8 cellular contexts compared by ENCODE assay signal in the genomic region with DNA sequence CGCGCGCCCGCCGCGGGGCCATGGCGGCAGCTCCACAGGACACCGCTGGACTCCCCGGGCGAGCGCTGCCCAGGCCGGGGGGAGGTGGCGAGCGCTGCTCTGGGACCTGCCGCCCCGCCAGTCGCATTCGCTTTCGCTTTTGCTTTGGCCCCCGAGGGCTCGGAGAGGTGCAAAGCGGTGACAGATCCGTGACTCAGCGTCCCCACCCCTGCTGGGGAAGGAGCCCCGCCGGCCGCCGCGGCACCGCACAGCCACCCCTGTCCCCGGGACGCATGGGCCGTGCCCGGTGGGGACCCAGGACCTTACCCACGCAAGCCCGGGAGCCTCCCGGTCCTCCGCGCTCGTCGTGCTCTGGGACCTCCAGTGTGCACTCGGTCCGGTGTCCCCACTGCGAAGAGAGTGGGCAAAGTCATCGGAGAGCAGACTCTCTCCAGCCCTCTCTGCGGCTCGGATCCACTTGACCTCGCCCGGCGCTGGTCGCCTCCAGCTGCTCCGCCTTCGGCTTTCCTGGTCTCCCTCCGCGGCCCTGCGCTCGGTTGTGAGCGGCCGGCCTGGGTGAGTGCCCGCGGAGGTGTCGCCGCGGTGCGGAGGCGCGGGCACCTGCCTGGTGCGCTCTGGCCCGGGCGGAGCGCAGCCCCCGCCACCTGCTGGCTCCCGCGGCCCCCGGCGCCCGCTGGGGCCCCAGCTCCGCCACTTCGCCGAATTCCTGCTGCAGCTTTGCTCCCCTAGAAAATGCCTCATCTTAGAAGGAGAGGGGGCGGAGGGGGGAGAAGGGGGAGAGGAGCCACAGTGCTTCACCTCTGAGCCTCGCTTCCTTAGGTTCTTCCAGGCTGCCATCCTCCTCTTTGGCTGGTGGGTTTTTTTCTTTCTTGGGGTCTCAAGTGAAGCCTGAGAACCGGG. TPM values are rescaled to one million over a fixed set of nuclear protein-coding genes. Genes with fewer than 3 reads are reported as not detected.
DNase-seq lines count a peak whose midpoint lies in the region; ATAC-seq and TF ChIP-seq lines count a peak whose summit lies in the region.

A gene with protein sequence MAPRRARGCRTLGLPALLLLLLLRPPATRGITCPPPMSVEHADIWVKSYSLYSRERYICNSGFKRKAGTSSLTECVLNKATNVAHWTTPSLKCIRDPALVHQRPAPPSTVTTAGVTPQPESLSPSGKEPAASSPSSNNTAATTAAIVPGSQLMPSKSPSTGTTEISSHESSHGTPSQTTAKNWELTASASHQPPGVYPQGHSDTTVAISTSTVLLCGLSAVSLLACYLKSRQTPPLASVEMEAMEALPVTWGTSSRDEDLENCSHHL (minus strand): TSS at position 73 of the 900 bp plus-strand sequence. CDS start 51 bp downstream, at position 22.

- H2AFZ ChIP-seq in SK-N-SH (ENCODE audit: low read depth), result peak within 1 kb of the TSS; percentile 88

- H3K4me1 Mint-ChIP-seq in CD4-positive, CD25-positive, alpha-beta regulatory T cell, result peaks cover 16 to 41% (median 25%) of the 10 kb centered on the region in 4 donors

- peaks cover 5% of the 10 kb centered on the region for H3K27me3 Mint-ChIP-seq in CD4-positive, CD25-positive, alpha-beta regulatory T cell

- H3K4me2 ChIP-seq in SK-N-SH, result peak within 1 kb of the TSS; percentile 89

- TF ChIP-seq EP300 in SK-N-SH (IDR thresholded peaks at IDR 0.05; ENCODE audit: borderline replicate concordance in 1 of 2, low read depth in 1 of 2, low read length in 1 of 2), result no peak

- H3K27ac Mint-ChIP-seq in CD4-positive, CD25-positive, alpha-beta regulatory T cell, result peak within 1 kb of the TSS; percentile 96 to 98 (median 97)

- H3K4me3 ChIP-seq in CD4-positive, CD25-positive, alpha-beta regulatory T cell (ENCODE audit: low read depth, low read length), result peak within 1 kb of the TSS; percentile 89
- peak within 1 kb of the TSS; percentile 67 to 75 for H3K4me3 ChIP-seq in SK-N-SH (ENCODE audit: low read depth in 2 of 2, low read length in 1 of 2)
- H3K4me3 ChIP-seq in urinary bladder (ENCODE audit: low read depth, low read length), result peak within 1 kb of the TSS; percentile 91

- no peaks in the 10 kb centered on the region for H3K36me3 ChIP-seq in CD4-positive, CD25-positive, alpha-beta regulatory T cell (ENCODE audit: control insufficient read depth, insufficient read depth, low read length)
- H3K36me3 ChIP-seq in SK-N-SH (replicated peaks in 1 of 2; ENCODE audit: control insufficient read depth in 1 of 2, insufficient read depth in 2 of 2, low read length in 1 of 2) (no peaks in the 10 kb centered on the region), urinary bladder (ENCODE audit: insufficient read depth) (no peaks in the 10 kb centered on the region)

- H3F3A ChIP-seq in SK-N-SH (replicated peaks; ENCODE audit: insufficient read depth), result peaks cover 10% of the 10 kb centered on the region

- peak within 1 kb of the TSS; percentile 89 for H3K27ac ChIP-seq in CD4-positive, CD25-positive, alpha-beta regulatory T cell (ENCODE audit: insufficient read depth, low read length, poor library complexity, severe bottlenecking)
- peak within 1 kb of the TSS in 1 of 2 experiments; percentile 33; a peak in 1 of 4 replicates for H3K27ac ChIP-seq in SK-N-SH (ENCODE audit: low read depth in 2 of 2, low read length in 1 of 2)
- H3K27ac ChIP-seq in urinary bladder (ENCODE audit: low read depth), result peak within 1 kb of the TSS; percentile 93

- DNase-seq in CD4-positive, CD25-positive, alpha-beta regulatory T cell, result peak; percentile 79 to 93 (median 82)
- peak; percentile 75 for DNase-seq in SK-N-SH
- peak; percentile 91 for DNase-seq in activated naive CD4-positive, alpha-beta T cell treated with anti-CD3 and anti-CD28 coated beads, Interleukin-2, amount 50 U/mL, for 16 hours
- DNase-seq in Right ventricle myocardium inferior (ENCODE audit: missing footprints), result peak; percentile 87
- DNase-seq in posterior vena cava (ENCODE audit: low spot score), result peak; percentile 94

- peak; percentile 84 to 87 for ATAC-seq in CD4-positive, CD25-positive, alpha-beta regulatory T cell (ENCODE audit: low read depth in 2 of 2)
- peak; percentile 65 for ATAC-seq in GM19351 (IDR thresholded peaks at IDR 0.05; ENCODE audit: unreplicated experiment)
- ATAC-seq in HG03460 (IDR thresholded peaks at IDR 0.05; ENCODE audit: unreplicated experiment), result peak; percentile 55
- peak; percentile 65 for ATAC-seq in Right ventricle myocardium inferior

- CTCF ChIA-PET in SK-N-SH (lab: Yijun Ruan, JAX), result interaction anchor here (1.0 kb wide), 1 partner anchor 234 kb away, joined by 3 read pairs; no protein-coding TSS in a partner anchor

- no peaks in the 10 kb centered on the region for H4K20me1 ChIP-seq in SK-N-SH (ENCODE audit: insufficient read depth)

- H3K27me3 ChIP-seq in CD4-positive, CD25-positive, alpha-beta regulatory T cell (ENCODE audit: control insufficient read depth, insufficient read depth, low read length), result no peaks in the 10 kb centered on the region
- H3K27me3 ChIP-seq in SK-N-SH (ENCODE audit: insufficient read depth), result peaks cover 8% of the 10 kb centered on the region; the same call in 1 of the 2 replicates

- no peaks in the 10 kb centered on the region for H3K9me2 ChIP-seq in SK-N-SH

- peak within 1 kb of the TSS; percentile 96 to 99 (median 98) for H3K4me3 Mint-ChIP-seq in CD4-positive, CD25-positive, alpha-beta regulatory T cell

- H3K9me3 ChIP-seq in CD4-positive, CD25-positive, alpha-beta regulatory T cell (ENCODE audit: control insufficient read depth in 2 of 2, low read length in 2 of 2), result no peaks in the 10 kb centered on the region
- no peaks in the 10 kb centered on the region; the same call in 1 of the 2 replicates for H3K9me3 ChIP-seq in SK-N-SH

- no peak for TF ChIP-seq CTCF in SK-N-SH (IDR thresholded peaks at IDR 0.05)

- no peaks in the 10 kb centered on the region for H3K9me3 Mint-ChIP-seq in CD4-positive, CD25-positive, alpha-beta regulatory T cell

- peaks cover 37% of the 10 kb centered on the region for H3K4me1 ChIP-seq in CD4-positive, CD25-positive, alpha-beta regulatory T cell (ENCODE audit: control insufficient read depth, insufficient read depth, low read length, poor library complexity, severe bottlenecking)
- H3K4me1 ChIP-seq in SK-N-SH (ENCODE audit: control insufficient read depth in 1 of 2, insufficient read depth in 2 of 2, low read depth in 1 of 2, low read length in 1 of 2) (no peaks in the 10 kb centered on the region; a peak in 1 of 4 replicates), urinary bladder (ENCODE audit: insufficient read depth) (no peaks in the 10 kb centered on the region)

- H3K79me2 ChIP-seq in SK-N-SH (ENCODE audit: insufficient read depth), result no peaks in the 10 kb centered on the region

- no peaks in the 10 kb centered on the region for H3K36me3 Mint-ChIP-seq in CD4-positive, CD25-positive, alpha-beta regulatory T cell

- no peak for TF ChIP-seq RAD21 in SK-N-SH (IDR thresholded peaks at IDR 0.05; ENCODE audit: low read length)

- H3K9ac ChIP-seq in SK-N-SH, result peak within 1 kb of the TSS; percentile 48; the same call in 1 of the 2 replicates

- 3% methylated on average over 7 of the region's 83 CpGs for WGBS in SK-N-SH (ENCODE audit: low lambda C conversion rate)
- WGBS in urinary bladder, result under 1% methylated on average over 83 of the region's 83 CpGs

- intact Hi-C loops in Right ventricle myocardium inferior (cut with DNase I) (loop anchor here (2.0 to 10.0 kb wide), 3 partner anchors 33 to 107 kb away; a partner anchor contains a TSS), posterior vena cava (cut with DNase I) (no loop called here)

- POLR2A ChIA-PET in SK-N-SH (lab: Yijun Ruan, JAX), result no interaction called here

TF ChIP-seq in SK-N-SH, 30 proteins besides CTCF, POLR2A, EP300 and RAD21 (continues in another document):
- TF ChIP-seq RXRA (IDR thresholded peaks at IDR 0.05; ENCODE audit: borderline replicate concordance, low read depth) (no peak), ELF1 (IDR thresholded peaks at IDR 0.05) (no peak), SMC3 (IDR thresholded peaks at IDR 0.05; ENCODE audit: low read depth, low read length) (no peak), EZH2phosphoT487 (IDR thresholded peaks at IDR 0.05; ENCODE audit: borderline replicate concordance, low read depth) (no peak), NRF1 (IDR thresholded peaks at IDR 0.05; ENCODE audit: low read depth, low read length) (no peak), NFIC (IDR thresholded peaks at IDR 0.05; ENCODE audit: borderline replicate concordance) (no peak)
- TF ChIP-seq, protein P1, sequence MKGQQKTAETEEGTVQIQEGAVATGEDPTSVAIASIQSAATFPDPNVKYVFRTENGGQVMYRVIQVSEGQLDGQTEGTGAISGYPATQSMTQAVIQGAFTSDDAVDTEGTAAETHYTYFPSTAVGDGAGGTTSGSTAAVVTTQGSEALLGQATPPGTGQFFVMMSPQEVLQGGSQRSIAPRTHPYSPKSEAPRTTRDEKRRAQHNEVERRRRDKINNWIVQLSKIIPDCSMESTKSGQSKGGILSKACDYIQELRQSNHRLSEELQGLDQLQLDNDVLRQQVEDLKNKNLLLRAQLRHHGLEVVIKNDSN (IDR thresholded peaks at IDR 0.05; ENCODE audit: borderline replicate concordance, low read depth), result no peak
- TF ChIP-seq, protein P2, sequence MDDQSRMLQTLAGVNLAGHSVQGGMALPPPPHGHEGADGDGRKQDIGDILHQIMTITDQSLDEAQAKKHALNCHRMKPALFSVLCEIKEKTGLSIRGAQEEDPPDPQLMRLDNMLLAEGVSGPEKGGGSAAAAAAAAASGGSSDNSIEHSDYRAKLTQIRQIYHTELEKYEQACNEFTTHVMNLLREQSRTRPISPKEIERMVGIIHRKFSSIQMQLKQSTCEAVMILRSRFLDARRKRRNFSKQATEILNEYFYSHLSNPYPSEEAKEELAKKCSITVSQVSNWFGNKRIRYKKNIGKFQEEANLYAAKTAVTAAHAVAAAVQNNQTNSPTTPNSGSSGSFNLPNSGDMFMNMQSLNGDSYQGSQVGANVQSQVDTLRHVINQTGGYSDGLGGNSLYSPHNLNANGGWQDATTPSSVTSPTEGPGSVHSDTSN (IDR thresholded peaks at IDR 0.05), result no peak
- TF ChIP-seq, protein P3, sequence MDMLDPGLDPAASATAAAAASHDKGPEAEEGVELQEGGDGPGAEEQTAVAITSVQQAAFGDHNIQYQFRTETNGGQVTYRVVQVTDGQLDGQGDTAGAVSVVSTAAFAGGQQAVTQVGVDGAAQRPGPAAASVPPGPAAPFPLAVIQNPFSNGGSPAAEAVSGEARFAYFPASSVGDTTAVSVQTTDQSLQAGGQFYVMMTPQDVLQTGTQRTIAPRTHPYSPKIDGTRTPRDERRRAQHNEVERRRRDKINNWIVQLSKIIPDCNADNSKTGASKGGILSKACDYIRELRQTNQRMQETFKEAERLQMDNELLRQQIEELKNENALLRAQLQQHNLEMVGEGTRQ (IDR thresholded peaks at IDR 0.05; ENCODE audit: borderline replicate concordance, low read depth, low read length), result no peak

RNA-seq across cellular contexts. Expression of the gene that starts here (rescaled TPM):
- 17.7 TPM for total RNA-seq in CD4-positive, CD25-positive, alpha-beta regulatory T cell
- 10 to 100 TPM in 1 of 4 donors, 1 to 10 TPM in 3; 9.1 to 13.4 (median 9.5) TPM for polyA plus RNA-seq in CD4-positive, CD25-positive, alpha-beta regulatory T cell
- polyA plus RNA-seq in SK-N-SH (2012; rRNA removed) (1.2 and 2.1 TPM in 2 replicates), urinary bladder (50.2 TPM)
- polyA plus RNA-seq in SK-N-SH (2012; cell fraction: cytosol; rRNA removed), result 0.82 and 1.3 TPM in 2 replicates
- 1.5 and 2.1 TPM in 2 replicates for polyA plus RNA-seq in SK-N-SH (2012; cell fraction: nucleus; rRNA removed)
- total RNA-seq in Right ventricle myocardium inferior (11.6 TPM), posterior vena cava (10 to 100 TPM; 16.9 to 20.9 TPM), urinary bladder (3.5 TPM)
